Comparison of ENCODE assay signal across 13 cellular contexts in the genomic region with DNA sequence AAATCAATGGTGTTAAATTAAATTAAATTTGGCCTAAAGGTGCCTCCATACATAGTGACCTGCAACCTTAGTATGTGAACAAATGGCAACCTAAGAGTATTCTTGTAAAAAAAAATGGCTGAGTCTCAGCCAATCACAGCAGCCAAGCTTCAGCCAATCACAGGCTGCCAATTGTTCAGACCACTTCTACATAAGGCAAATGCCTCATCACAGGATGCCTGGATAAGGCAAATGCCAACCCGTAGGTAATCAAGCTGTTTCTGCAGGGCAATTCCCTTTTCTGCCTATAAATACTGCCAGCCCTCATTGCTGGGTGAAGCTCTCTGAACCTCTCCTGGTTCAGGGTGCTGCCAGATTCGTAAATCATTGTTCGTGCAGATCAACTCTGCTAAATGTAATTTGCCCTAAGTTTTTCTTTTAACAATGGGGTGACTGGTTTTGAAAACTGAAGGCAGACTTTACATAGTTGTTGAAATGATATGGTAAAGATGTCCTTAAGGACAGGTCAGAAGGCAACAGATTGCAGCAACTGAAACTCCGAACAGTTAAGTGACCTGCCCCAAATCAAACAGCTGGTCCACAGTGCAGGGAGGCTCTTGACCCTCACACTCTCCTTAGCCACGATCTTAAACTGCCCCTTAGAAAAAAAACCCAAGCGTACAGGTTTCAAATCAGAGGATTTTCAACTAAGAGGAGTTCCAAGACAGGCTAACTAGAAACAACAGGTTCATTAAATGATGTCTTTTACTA. TPM values are rescaled to one million over a fixed set of nuclear protein-coding genes. Genes with fewer than 3 reads are reported as not detected.
DNase-seq lines count a peak whose midpoint lies in the region; ATAC-seq and TF ChIP-seq lines count a peak whose summit lies in the region.
"Had no signal": no experiment of that assay in that cellular context is flagged by ENCODE, and none has a peak within 500 bp of the region (broad histone marks: within the 10 kb centered on the region; RNA-seq: fewer than 3 reads in every experiment).

No MANE protein-coding gene starts in this region.

- no peaks in the 10 kb centered on the region for H3K27me3 Mint-ChIP-seq in activated CD8-positive, alpha-beta T cell treated with anti-CD3 and anti-CD28 coated beads for 36 hours
- no peaks in the 10 kb centered on the region for H3K27me3 Mint-ChIP-seq in activated CD8-positive, alpha-beta T cell treated with anti-CD3 and anti-CD28 coated beads, Interleukin-2, amount 10 ng/mL, durations not matched to agents 7 days and 5 days (ENCODE audit: low read depth)

- intact Hi-C loops in activated CD8-positive, alpha-beta T cell treated with anti-CD3 and anti-CD28 coated beads for 36 hours (cut with micrococcal nuclease) = loop anchor here (5.0 kb wide), 1 partner anchor 48 kb away; no protein-coding TSS in a partner anchor

- POLR2A ChIA-PET in activated CD8-positive, alpha-beta T cell treated with anti-CD3 and anti-CD28 coated beads for 36 hours (lab: Charles Lee) = interaction anchor here (0.7 to 2.4 kb wide), 4 partner anchors 17 to 193 kb away, joined by 3 to 7 read pairs (median 3); a partner anchor contains a TSS
- POLR2A ChIA-PET in activated CD8-positive, alpha-beta T cell treated with anti-CD3 and anti-CD28 coated beads, Interleukin-2, amount 10 ng/mL, durations not matched to agents 7 days and 5 days (lab: Charles Lee) = interaction anchor here (1.4 kb wide), 1 partner anchor 47 kb away, joined by 3 read pairs; no protein-coding TSS in a partner anchor

- DNase-seq in activated CD8-positive, alpha-beta T cell treated with anti-CD3 and anti-CD28 coated beads for 36 hours = peak; percentile 47
- DNase-seq in activated CD8-positive, alpha-beta T cell treated with anti-CD3 and anti-CD28 coated beads, Interleukin-2, amount 10 ng/mL, durations not matched to agents 7 days and 5 days = no peak
- DNase-seq in NB4 (ENCODE audit: low read depth) (peak; percentile 40), foreskin keratinocyte (no peak), GM13976 (ENCODE audit: low spot score) (no peak), NCI-H2227 treated with DMSO at 0.1 percent for 48 hours (lab: John Stamatoyannopoulos, UW) (no peak)
- no peak for DNase-seq in stimulated activated naive CD8-positive, alpha-beta T cell treated with anti-CD3 and anti-CD28 coated beads, Interleukin-15, Interleukin-2, amounts not matched to agents 100 U/mL and 50 U/mL, for 24 hours
- DNase-seq: activated CD4-positive, alpha-beta T cell treated with anti-CD3 and anti-CD28 coated beads, Interleukin-2, amount 50 U/mL, for 48 hours; aorta; stimulated activated CD4-positive, alpha-beta T cell treated with anti-CD3 and anti-CD28 coated beads, Interleukin-12 subunit alpha, Interleukin-12 subunit beta, amount 100 ng/mL, for 4 hours had no signal

- H3K27me3 ChIP-seq in foreskin keratinocyte = no peaks in the 10 kb centered on the region
- H3K27me3 ChIP-seq: SJSA1 had no signal

- in situ Hi-C loops in GM13976 (cut with MboI; ENCODE audit: low sequenced_read_pairs, unreplicated experiment) = no loop called here

- ATAC-seq in activated CD8-positive, alpha-beta T cell treated with anti-CD3 and anti-CD28 coated beads for 36 hours = no peak
- ATAC-seq in activated CD8-positive, alpha-beta T cell treated with anti-CD3 and anti-CD28 coated beads, Interleukin-2, amount 10 ng/mL, durations not matched to agents 7 days and 5 days = no peak
- ATAC-seq in foreskin keratinocyte (peak; percentile 54), GM21576 (IDR thresholded peaks at IDR 0.05; ENCODE audit: unreplicated experiment) (no peak)
- peak; percentile 6 for ATAC-seq in stimulated activated naive CD8-positive, alpha-beta T cell treated with anti-CD3 and anti-CD28 coated beads, Interleukin-15, Interleukin-2, amounts not matched to agents 100 U/mL and 50 U/mL, for 24 hours

- peak overlapping the region; percentile 55 for H3K27ac Mint-ChIP-seq in activated CD8-positive, alpha-beta T cell treated with anti-CD3 and anti-CD28 coated beads for 36 hours
- no peak overlapping the region for H3K27ac Mint-ChIP-seq in activated CD8-positive, alpha-beta T cell treated with anti-CD3 and anti-CD28 coated beads, Interleukin-2, amount 10 ng/mL, durations not matched to agents 7 days and 5 days

- H3K9me3 Mint-ChIP-seq in activated CD8-positive, alpha-beta T cell treated with anti-CD3 and anti-CD28 coated beads for 36 hours = no peaks in the 10 kb centered on the region
- no peaks in the 10 kb centered on the region for H3K9me3 Mint-ChIP-seq in activated CD8-positive, alpha-beta T cell treated with anti-CD3 and anti-CD28 coated beads, Interleukin-2, amount 10 ng/mL, durations not matched to agents 7 days and 5 days (ENCODE audit: insufficient read depth)
- H3K9me3 Mint-ChIP-seq: nephron had no signal

- no peak overlapping the region for H3K4me3 ChIP-seq in NB4 (ENCODE audit: low read depth, low read length)
- H3K4me3 ChIP-seq: SJSA1 had no signal

- H3K36me3 Mint-ChIP-seq in activated CD8-positive, alpha-beta T cell treated with anti-CD3 and anti-CD28 coated beads for 36 hours (ENCODE audit: low read depth) = peaks cover 42% of the 10 kb centered on the region
- H3K36me3 Mint-ChIP-seq in activated CD8-positive, alpha-beta T cell treated with anti-CD3 and anti-CD28 coated beads, Interleukin-2, amount 10 ng/mL, durations not matched to agents 7 days and 5 days (ENCODE audit: low read depth) = peaks cover 64% of the 10 kb centered on the region

- H3K4me3 Mint-ChIP-seq in activated CD8-positive, alpha-beta T cell treated with anti-CD3 and anti-CD28 coated beads for 36 hours = no peak overlapping the region
- no peak overlapping the region for H3K4me3 Mint-ChIP-seq in activated CD8-positive, alpha-beta T cell treated with anti-CD3 and anti-CD28 coated beads, Interleukin-2, amount 10 ng/mL, durations not matched to agents 7 days and 5 days
- H3K4me3 Mint-ChIP-seq: nephron had no signal

- peaks cover 79% of the 10 kb centered on the region for H3K4me1 Mint-ChIP-seq in activated CD8-positive, alpha-beta T cell treated with anti-CD3 and anti-CD28 coated beads for 36 hours (ENCODE audit: low read depth)
- H3K4me1 Mint-ChIP-seq in activated CD8-positive, alpha-beta T cell treated with anti-CD3 and anti-CD28 coated beads, Interleukin-2, amount 10 ng/mL, durations not matched to agents 7 days and 5 days (ENCODE audit: low read depth) = peaks cover 69% of the 10 kb centered on the region

- no peak overlapping the region for H3K27ac ChIP-seq in foreskin keratinocyte
- H3K27ac ChIP-seq: SJSA1 had no signal

- no peak for TF ChIP-seq POLR2A in NB4 (IDR thresholded peaks at IDR 0.05; ENCODE audit: extremely low read depth, insufficient read length)

- CTCF ChIA-PET in activated CD8-positive, alpha-beta T cell treated with anti-CD3 and anti-CD28 coated beads for 36 hours (lab: Charles Lee) = interaction anchor here (1.2 to 5.5 kb wide), 3 partner anchors 17 to 64 kb away, joined by 3 to 32 read pairs (median 8); no protein-coding TSS in a partner anchor
- CTCF ChIA-PET in activated CD8-positive, alpha-beta T cell treated with anti-CD3 and anti-CD28 coated beads, Interleukin-2, amount 10 ng/mL, durations not matched to agents 7 days and 5 days (lab: Charles Lee) = interaction anchor here (0.8 to 7.4 kb wide), 2 partner anchors 63 to 71 kb away, joined by 3 to 52 read pairs; no protein-coding TSS in a partner anchor

- no peak for TF ChIP-seq CTCF in activated CD8-positive, alpha-beta T cell treated with anti-CD3 and anti-CD28 coated beads for 36 hours (IDR thresholded peaks at IDR 0.05)
- TF ChIP-seq CTCF in NB4 (IDR thresholded peaks at IDR 0.05; ENCODE audit: low read depth, low read length) = no peak
- TF ChIP-seq CTCF in foreskin keratinocyte (conservative IDR thresholded peaks at IDR 0.05) = no peak
- no peak for TF ChIP-seq CTCF in GM13976 (IDR thresholded peaks at IDR 0.05; ENCODE audit: borderline replicate concordance, control extremely low read depth, extremely low read depth, insufficient read depth, missing control alignments)

- H3K4me1 ChIP-seq in foreskin keratinocyte = peaks cover 20% of the 10 kb centered on the region

RNA-seq across cellular contexts. Expression of a gene that starts 50.3 kb away (rescaled TPM):
- total RNA-seq in activated CD8-positive, alpha-beta T cell treated with anti-CD3 and anti-CD28 coated beads for 36 hours = 10 to 100 TPM; 39.5 to 40.5 TPM
- 10 to 100 TPM; 56.1 to 59.1 TPM for total RNA-seq in activated CD8-positive, alpha-beta T cell treated with anti-CD3 and anti-CD28 coated beads, Interleukin-2, amount 10 ng/mL, durations not matched to agents 7 days and 5 days
- total RNA-seq in foreskin keratinocyte = 62.6 and 73.0 TPM in 2 replicates
- 41.3 and 42.9 TPM in 2 replicates for polyA plus RNA-seq in foreskin keratinocyte

Comparison
In these comparisons a context has a peak if more than half of its experiments do, and no peak if none do; other contexts are left out.
1. DNase-seq: peak in activated CD8-positive, alpha-beta T cell treated with anti-CD3 and anti-CD28 coated beads for 36 hours (single experiment) and NB4 (single experiment); none in activated CD8-positive, alpha-beta T cell treated with anti-CD3 and anti-CD28 coated beads, Interleukin-2, amount 10 ng/mL, durations not matched to agents 7 days and 5 days (single experiment), foreskin keratinocyte (0 of 2), stimulated activated naive CD8-positive, alpha-beta T cell treated with anti-CD3 and anti-CD28 coated beads, Interleukin-15, Interleukin-2, amounts not matched to agents 100 U/mL and 50 U/mL, for 24 hours (single experiment), GM13976 (single experiment) and NCI-H2227 treated with DMSO at 0.1 percent for 48 hours (single experiment).
2. ATAC-seq: peak in foreskin keratinocyte (single experiment) and stimulated activated naive CD8-positive, alpha-beta T cell treated with anti-CD3 and anti-CD28 coated beads, Interleukin-15, Interleukin-2, amounts not matched to agents 100 U/mL and 50 U/mL, for 24 hours (single experiment); none in activated CD8-positive, alpha-beta T cell treated with anti-CD3 and anti-CD28 coated beads for 36 hours (single experiment), activated CD8-positive, alpha-beta T cell treated with anti-CD3 and anti-CD28 coated beads, Interleukin-2, amount 10 ng/mL, durations not matched to agents 7 days and 5 days (single experiment) and GM21576 (single experiment).